ENCODE assay signal across 10 cellular contexts in genomic region chr1:45953934-45954333, GRCh38.
DNase-seq lines count a peak whose midpoint lies in the region; ATAC-seq and TF ChIP-seq lines count a peak whose summit lies in the region.
"Had no signal": no experiment of that assay in that cellular context is flagged by ENCODE, and none has a peak within 500 bp of the region (broad histone marks: within the 10 kb centered on the region; RNA-seq: fewer than 3 reads in every experiment).

No MANE protein-coding gene starts in this region.

- DNase-seq in ACHN = peak; percentile 18
- peak; percentile 12 for DNase-seq in MG63
- DNase-seq in mucosa of descending colon = no peak
- DNase-seq in WERI-Rb-1 = no peak
- no peak for DNase-seq in head of caudate nucleus
- DNase-seq in Kasumi-1 (lab: John Stamatoyannopoulos, UW) = no peak
- no peak for DNase-seq in lower lobe of right lung
- DNase-seq: activated CD4-positive, alpha-beta T cell treated with anti-CD3 and anti-CD28 coated beads, Interleukin-2, amount 50 U/mL, for 48 hours; stimulated activated CD4-positive, alpha-beta T cell treated with anti-CD3 and anti-CD28 coated beads, Interleukin-4, amount 100 ng/mL, for 24 hours had no signal

- no peak for TF ChIP-seq CTCF in mucosa of descending colon (IDR thresholded peaks at IDR 0.05)
- no peak for TF ChIP-seq CTCF in WERI-Rb-1 (IDR thresholded peaks at IDR 0.05; ENCODE audit: low read depth, low read length)
- no peak for TF ChIP-seq CTCF in lower lobe of right lung (IDR thresholded peaks at IDR 0.05)

- intact Hi-C loops in mucosa of descending colon (cut with DNase I, micrococcal nuclease) (no loop called here), head of caudate nucleus (cut with DNase I) (no loop called here), lower lobe of right lung (cut with DNase I) (no loop called here)

- H3K27ac ChIP-seq in esophagus (ENCODE audit: low read depth in 2 of 2, low read length in 1 of 2) (peak overlapping the region; percentile 90 to 92), WERI-Rb-1 (no peak overlapping the region), lower lobe of right lung (no peak overlapping the region)

- in situ Hi-C loops in ACHN (cut with HindIII; ENCODE audit: low pct_ligation_motif_present, low pct_unique_long_range_greater_than_20kb, low sequenced_read_pairs) = no loop called here

- H3K4me3 ChIP-seq in MG63 (no peak overlapping the region), esophagus (ENCODE audit: low read depth in 1 of 2, low read length in 2 of 2) (no peak overlapping the region), mucosa of descending colon (no peak overlapping the region), WERI-Rb-1 (ENCODE audit: low read depth, low read length) (no peak overlapping the region), lower lobe of right lung (no peak overlapping the region)

- ATAC-seq in mucosa of descending colon = peak; percentile 54
- ATAC-seq in lower lobe of right lung = no peak

- H3K9me3 ChIP-seq in MG63 = no peaks in the 10 kb centered on the region
- no peaks in the 10 kb centered on the region for H3K9me3 ChIP-seq in esophagus (ENCODE audit: control insufficient read depth in 2 of 2, insufficient read depth in 1 of 2, low read depth in 1 of 2, low read length in 1 of 2)
- no peaks in the 10 kb centered on the region for H3K9me3 ChIP-seq in mucosa of descending colon
- H3K9me3 ChIP-seq in WERI-Rb-1 (ENCODE audit: severe bottlenecking) = no peaks in the 10 kb centered on the region
- no peaks in the 10 kb centered on the region for H3K9me3 ChIP-seq in lower lobe of right lung

- H3K4me1 ChIP-seq in esophagus (ENCODE audit: control insufficient read depth in 2 of 2, insufficient read depth in 2 of 2, low read length in 1 of 2) (peaks cover 0 to 3% of the 10 kb centered on the region in 2 donors), mucosa of descending colon (ENCODE audit: low read depth) (peaks cover 13% of the 10 kb centered on the region), lower lobe of right lung (peaks cover 14% of the 10 kb centered on the region)

- H3K27me3 ChIP-seq in MG63 (no peaks in the 10 kb centered on the region), esophagus (ENCODE audit: control insufficient read depth in 1 of 2, insufficient read depth in 2 of 2, low read length in 2 of 2) (no peaks in the 10 kb centered on the region), WERI-Rb-1 (ENCODE audit: insufficient read depth, low read depth, severe bottlenecking) (no peaks in the 10 kb centered on the region), lower lobe of right lung (ENCODE audit: low read depth) (no peaks in the 10 kb centered on the region)

- 44 to 53% methylated on average over 2 of the region's 2 CpGs for WGBS in esophagus, 2 donors

- H3K36me3 ChIP-seq in MG63 (no peaks in the 10 kb centered on the region), esophagus (ENCODE audit: control insufficient read depth in 2 of 2, insufficient read depth in 2 of 2, low read length in 1 of 2) (no peaks in the 10 kb centered on the region), mucosa of descending colon (ENCODE audit: low read depth) (no peaks in the 10 kb centered on the region), WERI-Rb-1 (no peaks in the 10 kb centered on the region), lower lobe of right lung (no peaks in the 10 kb centered on the region)

Comparison
In these comparisons a context has a peak if more than half of its experiments do, and no peak if none do; other contexts are left out.
1. DNase-seq: peak in ACHN (single experiment) and MG63 (single experiment); none in mucosa of descending colon (0 of 3), WERI-Rb-1 (single experiment), head of caudate nucleus (0 of 42), Kasumi-1 (0 of 2) and lower lobe of right lung (single experiment).
2. H3K27ac ChIP-seq: peak in esophagus (2 of 2); none in WERI-Rb-1 (single experiment) and lower lobe of right lung (single experiment).